In the genomic region with DNA sequence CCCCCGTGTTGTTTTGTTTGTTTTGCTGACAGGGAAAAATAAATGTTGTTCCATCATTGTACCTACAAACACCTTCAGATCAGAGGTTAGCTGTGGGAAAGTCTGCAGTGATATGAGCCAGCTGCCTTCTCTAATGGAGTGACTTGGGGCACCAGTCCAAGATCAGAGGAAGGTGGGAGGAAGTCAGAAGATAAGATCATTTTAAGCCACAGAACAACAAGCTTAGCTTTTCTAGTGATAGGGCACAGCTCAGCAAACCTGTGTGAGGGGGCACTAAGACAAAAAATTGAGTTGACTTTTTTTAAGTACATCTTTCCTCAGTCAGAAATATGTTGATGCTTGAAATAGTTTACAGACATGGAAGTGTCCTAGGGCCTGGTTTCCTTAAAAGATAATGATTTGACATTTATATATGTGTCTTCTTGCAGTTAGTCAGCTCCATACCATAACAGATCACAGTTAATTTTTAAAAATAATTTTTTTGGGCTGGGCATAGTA, we compare ENCODE assay signal across 8 cellular contexts.
DNase-seq lines count a peak whose midpoint lies in the region; ATAC-seq and TF ChIP-seq lines count a peak whose summit lies in the region.

No MANE protein-coding gene starts in this region.

- no peak for TF ChIP-seq EP300 in stomach (IDR thresholded peaks at IDR 0.05)

- DNase-seq in activated CD4-positive, CD25-positive, alpha-beta regulatory T cell (lab: John Stamatoyannopoulos, UW), result no peak
- DNase-seq in NCI-H2171 treated with DMSO at 0.1 percent for 48 hours (lab: John Stamatoyannopoulos, UW), result peak; percentile 78
- peak; percentile 60 for DNase-seq in activated naive CD4-positive, alpha-beta T cell treated with anti-CD3 and anti-CD28 coated beads, Interleukin-2, amount 10 ng/mL, durations not matched to agents 7 days and 5 days
- DNase-seq in right lobe of liver, result no peak
- DNase-seq in stomach, result no peak
- no peak for DNase-seq in cerebellar nuclear complex (lab: John Stamatoyannopoulos, UW)
- no peak for DNase-seq in Calu3

- H3K4me3 ChIP-seq in right lobe of liver, result no peak overlapping the region
- H3K4me3 ChIP-seq in stomach, result no peak overlapping the region

- peaks cover 0 to 55% (median 16%) of the 10 kb centered on the region in 4 donors for H3K4me1 ChIP-seq in right lobe of liver
- H3K4me1 ChIP-seq in stomach, result peaks cover 10 to 60% (median 36%) of the 10 kb centered on the region in 4 donors

- ATAC-seq in activated CD4-positive, CD25-positive, alpha-beta regulatory T cell treated with anti-CD3 and anti-CD28 coated beads, Interleukin-2, amount 50 U/mL, for 24 hours, result peak; percentile 17 to 26
- ATAC-seq in right lobe of liver, result peak; percentile 28 to 53 (median 42)

- TF ChIP-seq CTCF in right lobe of liver (IDR thresholded peaks at IDR 0.05) (no peak), stomach (IDR thresholded peaks at IDR 0.05) (no peak), Calu3 (IDR thresholded peaks at IDR 0.05; ENCODE audit: unreplicated experiment) (no peak)

- H3K9me3 Mint-ChIP-seq in activated naive CD4-positive, alpha-beta T cell treated with anti-CD3 and anti-CD28 coated beads, Interleukin-2, amount 10 ng/mL, durations not matched to agents 7 days and 5 days, result peaks cover 5% of the 10 kb centered on the region
- H3K9me3 Mint-ChIP-seq in Calu3 (ENCODE audit: low read depth, unreplicated experiment), result no peaks in the 10 kb centered on the region

- CTCF ChIA-PET in activated naive CD4-positive, alpha-beta T cell treated with anti-CD3 and anti-CD28 coated beads, Interleukin-2, amount 10 ng/mL, durations not matched to agents 7 days and 5 days (lab: Charles Lee), result interaction anchor here (1.2 to 1.3 kb wide), 2 partner anchors 153 to 436 kb away, joined by 3 to 5 read pairs; no protein-coding TSS in a partner anchor
- CTCF ChIA-PET in Calu3 (lab: Charles Lee), result no interaction called here

- H3K27ac ChIP-seq in right lobe of liver (peak overlapping the region; percentile 13 to 89 (median 86)), stomach (peak overlapping the region in 4 of 5 donors; percentile 36 to 74 (median 64))

- intact Hi-C loops in right lobe of liver (cut with DNase I) (no loop called here), stomach (cut with DNase I; ENCODE audit: low total_unique reads) (no loop called here), Calu3 (cut with micrococcal nuclease; ENCODE audit: unreplicated experiment) (no loop called here)

- peaks cover 24% of the 10 kb centered on the region for H3K36me3 Mint-ChIP-seq in activated naive CD4-positive, alpha-beta T cell treated with anti-CD3 and anti-CD28 coated beads, Interleukin-2, amount 10 ng/mL, durations not matched to agents 7 days and 5 days
- no peaks in the 10 kb centered on the region for H3K36me3 Mint-ChIP-seq in Calu3 (ENCODE audit: insufficient read depth, unreplicated experiment)

- 0% methylated on average over 1 of the region's 1 CpG for WGBS in right lobe of liver (ENCODE audit: insufficient coverage, low coverage, low lambda C conversion rate, missing lambda C conversion rate)
- 0 to 3% (median 2%) methylated on average over 1 of the region's 1 CpG for WGBS in stomach, 5 donors

- H3K9me3 ChIP-seq in right lobe of liver, result no peaks in the 10 kb centered on the region
- no peaks in the 10 kb centered on the region for H3K9me3 ChIP-seq in stomach

- no peaks in the 10 kb centered on the region for H3K27me3 Mint-ChIP-seq in activated naive CD4-positive, alpha-beta T cell treated with anti-CD3 and anti-CD28 coated beads, Interleukin-2, amount 10 ng/mL, durations not matched to agents 7 days and 5 days
- no peaks in the 10 kb centered on the region for H3K27me3 Mint-ChIP-seq in Calu3 (ENCODE audit: unreplicated experiment)

- H3K27me3 ChIP-seq in right lobe of liver (no peaks in the 10 kb centered on the region), stomach (no peaks in the 10 kb centered on the region)

- H3K36me3 ChIP-seq in right lobe of liver (no peaks in the 10 kb centered on the region), stomach (no peaks in the 10 kb centered on the region)

- no TSS peak for BruUV-seq in Calu3 (replicated peaks; lab: Mats Ljungman, UMichigan)

- H3K4me1 Mint-ChIP-seq in activated naive CD4-positive, alpha-beta T cell treated with anti-CD3 and anti-CD28 coated beads, Interleukin-2, amount 10 ng/mL, durations not matched to agents 7 days and 5 days, result peaks cover 72% of the 10 kb centered on the region
- peaks cover 11% of the 10 kb centered on the region for H3K4me1 Mint-ChIP-seq in Calu3 (ENCODE audit: low read depth, unreplicated experiment)

- peak overlapping the region; percentile 73 for H3K4me3 Mint-ChIP-seq in activated naive CD4-positive, alpha-beta T cell treated with anti-CD3 and anti-CD28 coated beads, Interleukin-2, amount 10 ng/mL, durations not matched to agents 7 days and 5 days
- H3K4me3 Mint-ChIP-seq in Calu3 (ENCODE audit: low read depth, unreplicated experiment), result no peak overlapping the region

- TF ChIP-seq POLR2A in right lobe of liver (IDR thresholded peaks at IDR 0.05) (no peak), stomach (IDR thresholded peaks at IDR 0.05) (no peak)

- H3K27ac Mint-ChIP-seq in activated naive CD4-positive, alpha-beta T cell treated with anti-CD3 and anti-CD28 coated beads, Interleukin-2, amount 10 ng/mL, durations not matched to agents 7 days and 5 days, result peak overlapping the region; percentile 96
- no peak overlapping the region for H3K27ac Mint-ChIP-seq in Calu3 (ENCODE audit: unreplicated experiment)

Comparison
In these comparisons a context has a peak if more than half of its experiments do, and no peak if none do; other contexts are left out.
1. DNase-seq: peak in NCI-H2171 treated with DMSO at 0.1 percent for 48 hours (single experiment) and activated naive CD4-positive, alpha-beta T cell treated with anti-CD3 and anti-CD28 coated beads, Interleukin-2, amount 10 ng/mL, durations not matched to agents 7 days and 5 days (single experiment); none in activated CD4-positive, CD25-positive, alpha-beta regulatory T cell (0 of 4), right lobe of liver (0 of 3), stomach (single experiment), cerebellar nuclear complex (0 of 2) and Calu3 (single experiment).